ENCODE assay signal across 8 cellular contexts in genomic region chr3:72310028-72310987, GRCh38.
DNase-seq lines count a peak whose midpoint lies in the region.

No MANE protein-coding gene starts in this region.

- H3K4me3 ChIP-seq in skeletal muscle cell (ENCODE audit: low read depth, low read length): no peak overlapping the region

- peak; percentile 24 for DNase-seq in stimulated activated CD4-positive, alpha-beta T cell treated with anti-CD3 and anti-CD28 coated beads, Interleukin-15, amount 100 ng/mL, for 24 hours
- DNase-seq in stimulated activated CD4-positive, alpha-beta T cell treated with anti-CD3 and anti-CD28 coated beads, Interleukin-4, amount 100 ng/mL, for 4 hours: no peak
- peak; percentile 71 for DNase-seq in H4 (ENCODE audit: low spot score)
- peak; percentile 48 for DNase-seq in LHCN-M2 (ENCODE audit: low read depth)
- DNase-seq in T1000 (lab: John Stamatoyannopoulos, UW): peak; percentile 73
- peak; percentile 74 for DNase-seq in fibroblast of peridontal ligament (ENCODE audit: extremely low read depth)
- peak; percentile 25 for DNase-seq in skeletal muscle cell (ENCODE audit: low read depth)
- DNase-seq in NCI-H1930 (lab: John Stamatoyannopoulos, UW): no peak

Comparison
In these comparisons a context has a peak if more than half of its experiments do, and no peak if none do; other contexts are left out.
1. DNase-seq: peak in stimulated activated CD4-positive, alpha-beta T cell treated with anti-CD3 and anti-CD28 coated beads, Interleukin-15, amount 100 ng/mL, for 24 hours (single experiment), H4 (single experiment), LHCN-M2 (single experiment), T1000 (single experiment), fibroblast of peridontal ligament (single experiment) and skeletal muscle cell (single experiment); none in stimulated activated CD4-positive, alpha-beta T cell treated with anti-CD3 and anti-CD28 coated beads, Interleukin-4, amount 100 ng/mL, for 4 hours (0 of 2) and NCI-H1930 (0 of 2).